ENCODE assay signal across 15 cellular contexts in genomic region chr3:157086775-157087174, GRCh38.
DNase-seq lines count a peak whose midpoint lies in the region; ATAC-seq and TF ChIP-seq lines count a peak whose summit lies in the region.
"Had no signal": no experiment of that assay in that cellular context is flagged by ENCODE, and none has a peak within 500 bp of the region (broad histone marks: within the 10 kb centered on the region; RNA-seq: fewer than 3 reads in every experiment).

No MANE protein-coding gene starts in this region.

- CTCF ChIA-PET in activated CD8-positive, alpha-beta T cell treated with anti-CD3 and anti-CD28 coated beads for 36 hours (lab: Charles Lee) = interaction anchor here (0.8 to 5.5 kb wide), 8 partner anchors 9 to 408 kb away, joined by 3 to 84 read pairs (median 4); no protein-coding TSS in a partner anchor
- CTCF ChIA-PET in activated CD8-positive, alpha-beta T cell treated with anti-CD3 and anti-CD28 coated beads, Interleukin-2, amount 10 ng/mL, durations not matched to agents 7 days and 5 days (lab: Charles Lee) = interaction anchor here (0.8 to 11.2 kb wide), 7 partner anchors 10 to 936 kb away, joined by 3 to 301 read pairs (median 4); partner anchors contain the start of gene TIPARP

- H3K4me3 ChIP-seq in lower lobe of right lung = no peak overlapping the region
- H3K4me3 ChIP-seq in thoracic aorta = peak overlapping the region; percentile 17
- H3K4me3 ChIP-seq: adrenal gland had no signal

- H3K36me3 Mint-ChIP-seq in activated CD8-positive, alpha-beta T cell treated with anti-CD3 and anti-CD28 coated beads for 36 hours (ENCODE audit: low read depth) = peaks cover 5% of the 10 kb centered on the region
- no peaks in the 10 kb centered on the region for H3K36me3 Mint-ChIP-seq in activated CD8-positive, alpha-beta T cell treated with anti-CD3 and anti-CD28 coated beads, Interleukin-2, amount 10 ng/mL, durations not matched to agents 7 days and 5 days (ENCODE audit: low read depth)
- peaks cover 23% of the 10 kb centered on the region for H3K36me3 Mint-ChIP-seq in activated T-helper 17 cell treated with anti-CD3 and anti-CD28 coated beads, Interleukin-2, amount 50 U/mL, for 72 hours (ENCODE audit: low read depth)

- peak overlapping the region; percentile 100 for H3K27ac ChIP-seq in lower lobe of right lung
- peak overlapping the region; percentile 97 to 99 for H3K27ac ChIP-seq in thoracic aorta

- no peaks in the 10 kb centered on the region for H3K27me3 Mint-ChIP-seq in activated CD8-positive, alpha-beta T cell treated with anti-CD3 and anti-CD28 coated beads for 36 hours
- no peaks in the 10 kb centered on the region for H3K27me3 Mint-ChIP-seq in activated CD8-positive, alpha-beta T cell treated with anti-CD3 and anti-CD28 coated beads, Interleukin-2, amount 10 ng/mL, durations not matched to agents 7 days and 5 days (ENCODE audit: low read depth)
- H3K27me3 Mint-ChIP-seq in activated T-helper 17 cell treated with anti-CD3 and anti-CD28 coated beads, Interleukin-2, amount 50 U/mL, for 72 hours = no peaks in the 10 kb centered on the region

- no peak for ATAC-seq in activated CD8-positive, alpha-beta T cell treated with anti-CD3 and anti-CD28 coated beads for 36 hours
- no peak for ATAC-seq in activated CD8-positive, alpha-beta T cell treated with anti-CD3 and anti-CD28 coated beads, Interleukin-2, amount 10 ng/mL, durations not matched to agents 7 days and 5 days
- no peak for ATAC-seq in activated T-helper 17 cell treated with anti-CD3 and anti-CD28 coated beads, Interleukin-2, amount 50 U/mL, for 72 hours (replicated peaks)
- ATAC-seq in lower lobe of right lung (no peak), thoracic aorta (ENCODE audit: insufficient number of reproducible peaks, low FRiP score, low read depth) (no peak), HG03469 (IDR thresholded peaks at IDR 0.05; ENCODE audit: unreplicated experiment) (no peak)

- no peak for DNase-seq in activated CD8-positive, alpha-beta T cell treated with anti-CD3 and anti-CD28 coated beads for 36 hours
- no peak for DNase-seq in activated CD8-positive, alpha-beta T cell treated with anti-CD3 and anti-CD28 coated beads, Interleukin-2, amount 10 ng/mL, durations not matched to agents 7 days and 5 days
- no peak for DNase-seq in lower lobe of right lung
- DNase-seq in thoracic aorta (ENCODE audit: low spot score) = no peak
- no peak for DNase-seq in effector CD8-positive, alpha-beta T cell (lab: John Stamatoyannopoulos, UW)
- no peak for DNase-seq in Kasumi-1 (lab: John Stamatoyannopoulos, UW)
- DNase-seq: activated CD8-positive, alpha-beta memory T cell treated with anti-CD3 and anti-CD28 coated beads, Interleukin-2, amount 50 U/mL, for 48 hours; adrenal gland; DMS 273 treated with DMSO at 0.1 percent for 48 hours; NCI-H1092; NCI-H345; substantia nigra had no signal

- H3K4me1 ChIP-seq in lower lobe of right lung = peaks cover 43% of the 10 kb centered on the region
- H3K4me1 ChIP-seq in thoracic aorta (ENCODE audit: control insufficient read depth in 1 of 2, low read depth in 2 of 2) = peaks cover 32 to 60% of the 10 kb centered on the region in 2 donors

- no peaks in the 10 kb centered on the region for H3K9me3 Mint-ChIP-seq in activated CD8-positive, alpha-beta T cell treated with anti-CD3 and anti-CD28 coated beads for 36 hours
- no peaks in the 10 kb centered on the region for H3K9me3 Mint-ChIP-seq in activated CD8-positive, alpha-beta T cell treated with anti-CD3 and anti-CD28 coated beads, Interleukin-2, amount 10 ng/mL, durations not matched to agents 7 days and 5 days (ENCODE audit: insufficient read depth)
- H3K9me3 Mint-ChIP-seq in activated T-helper 17 cell treated with anti-CD3 and anti-CD28 coated beads, Interleukin-2, amount 50 U/mL, for 72 hours = no peaks in the 10 kb centered on the region

- intact Hi-C loops in activated CD8-positive, alpha-beta T cell treated with anti-CD3 and anti-CD28 coated beads for 36 hours (cut with micrococcal nuclease) = loop anchor here (5.0 to 10.0 kb wide), 3 partner anchors 269 to 932 kb away; partner anchors contain the start of gene SSR3
- intact Hi-C loops in lower lobe of right lung (cut with DNase I) = loop anchor here (10.0 kb wide), 1 partner anchor 48 kb away; no protein-coding TSS in a partner anchor

- no peaks in the 10 kb centered on the region for H3K9me3 ChIP-seq in lower lobe of right lung
- no peaks in the 10 kb centered on the region for H3K9me3 ChIP-seq in thoracic aorta
- H3K9me3 ChIP-seq: adrenal gland had no signal

- no peak overlapping the region for H3K4me3 Mint-ChIP-seq in activated CD8-positive, alpha-beta T cell treated with anti-CD3 and anti-CD28 coated beads for 36 hours
- H3K4me3 Mint-ChIP-seq in activated CD8-positive, alpha-beta T cell treated with anti-CD3 and anti-CD28 coated beads, Interleukin-2, amount 10 ng/mL, durations not matched to agents 7 days and 5 days = no peak overlapping the region
- peak overlapping the region; percentile 88 for H3K4me3 Mint-ChIP-seq in activated T-helper 17 cell treated with anti-CD3 and anti-CD28 coated beads, Interleukin-2, amount 50 U/mL, for 72 hours

- TF ChIP-seq CTCF in activated CD8-positive, alpha-beta T cell treated with anti-CD3 and anti-CD28 coated beads for 36 hours (IDR thresholded peaks at IDR 0.05) = no peak
- no peak for TF ChIP-seq CTCF in lower lobe of right lung (IDR thresholded peaks at IDR 0.05)
- TF ChIP-seq CTCF in thoracic aorta (IDR thresholded peaks at IDR 0.05) = no peak

- no peaks in the 10 kb centered on the region for H3K27me3 ChIP-seq in lower lobe of right lung (ENCODE audit: low read depth)
- no peaks in the 10 kb centered on the region for H3K27me3 ChIP-seq in thoracic aorta (replicated peaks; ENCODE audit: insufficient read depth)
- H3K27me3 ChIP-seq: adrenal gland had no signal

- POLR2A ChIA-PET in activated CD8-positive, alpha-beta T cell treated with anti-CD3 and anti-CD28 coated beads for 36 hours (lab: Charles Lee) = interaction anchor here (1.4 to 3.8 kb wide), 2 partner anchors 73 to 411 kb away, joined by 3 to 29 read pairs; partner anchors contain the start of gene CCNL1
- POLR2A ChIA-PET in activated CD8-positive, alpha-beta T cell treated with anti-CD3 and anti-CD28 coated beads, Interleukin-2, amount 10 ng/mL, durations not matched to agents 7 days and 5 days (lab: Charles Lee) = interaction anchor here (3.1 kb wide), 1 partner anchor 73 kb away, joined by 34 read pairs; the partner anchor contains the start of gene CCNL1

- H3K4me1 Mint-ChIP-seq in activated CD8-positive, alpha-beta T cell treated with anti-CD3 and anti-CD28 coated beads for 36 hours (ENCODE audit: low read depth) = peaks cover 64% of the 10 kb centered on the region
- peaks cover 54% of the 10 kb centered on the region for H3K4me1 Mint-ChIP-seq in activated CD8-positive, alpha-beta T cell treated with anti-CD3 and anti-CD28 coated beads, Interleukin-2, amount 10 ng/mL, durations not matched to agents 7 days and 5 days (ENCODE audit: low read depth)
- peaks cover 46% of the 10 kb centered on the region for H3K4me1 Mint-ChIP-seq in activated T-helper 17 cell treated with anti-CD3 and anti-CD28 coated beads, Interleukin-2, amount 50 U/mL, for 72 hours

- H3K27ac Mint-ChIP-seq in activated CD8-positive, alpha-beta T cell treated with anti-CD3 and anti-CD28 coated beads for 36 hours = peak overlapping the region; percentile 36
- H3K27ac Mint-ChIP-seq in activated CD8-positive, alpha-beta T cell treated with anti-CD3 and anti-CD28 coated beads, Interleukin-2, amount 10 ng/mL, durations not matched to agents 7 days and 5 days = no peak overlapping the region
- peak overlapping the region; percentile 90 for H3K27ac Mint-ChIP-seq in activated T-helper 17 cell treated with anti-CD3 and anti-CD28 coated beads, Interleukin-2, amount 50 U/mL, for 72 hours
- H3K27ac Mint-ChIP-seq: progenitor cell of endocrine pancreas had no signal

- H3K36me3 ChIP-seq in lower lobe of right lung = no peaks in the 10 kb centered on the region
- no peaks in the 10 kb centered on the region for H3K36me3 ChIP-seq in thoracic aorta
- H3K36me3 ChIP-seq: adrenal gland had no signal
